20 cellular contexts compared by ENCODE assay signal in genomic region chr12:53533476-53533875, GRCh38. TPM values are rescaled to one million over a fixed set of nuclear protein-coding genes. Genes with fewer than 3 reads are reported as not detected.
DNase-seq lines count a peak whose midpoint lies in the region; ATAC-seq and TF ChIP-seq lines count a peak whose summit lies in the region.
"Had no signal": no experiment of that assay in that cellular context is flagged by ENCODE, and none has a peak within 500 bp of the region (broad histone marks: within the 10 kb centered on the region; RNA-seq: fewer than 3 reads in every experiment).

No MANE protein-coding gene starts in this region.

- H3K27ac Mint-ChIP-seq in activated T-cell treated with anti-CD3 and anti-CD28 coated beads, Interleukin-2, amount 50 U/mL, for 24 hours = peak overlapping the region; percentile 44
- H3K27ac Mint-ChIP-seq in activated T-cell treated with anti-CD3 and anti-CD28 coated beads, Interleukin-2, amount 50 U/mL, for 72 hours = no peak overlapping the region
- H3K27ac Mint-ChIP-seq: HFFc6 had no signal

- H3K9me3 Mint-ChIP-seq in activated T-cell treated with anti-CD3 and anti-CD28 coated beads, Interleukin-2, amount 50 U/mL, for 24 hours = no peaks in the 10 kb centered on the region
- no peaks in the 10 kb centered on the region for H3K9me3 Mint-ChIP-seq in activated T-cell treated with anti-CD3 and anti-CD28 coated beads, Interleukin-2, amount 50 U/mL, for 72 hours
- H3K9me3 Mint-ChIP-seq: HFFc6 had no signal

- H3K27ac ChIP-seq in dorsolateral prefrontal cortex (peak overlapping the region in 58 of 59 donors; percentile 23 to 97 (median 84)), neutrophil (peak overlapping the region; percentile 25)
- H3K27ac ChIP-seq: BLaER1, KMS-11 had no signal

- intact Hi-C loops in dorsolateral prefrontal cortex (cut with DNase I) (no loop called here), Right ventricle myocardium inferior (cut with DNase I) (no loop called here)

- no peak for ATAC-seq in activated T-cell treated with anti-CD3 and anti-CD28 coated beads, Interleukin-2, amount 50 U/mL, for 72 hours (replicated peaks in 1 of 2)
- ATAC-seq in Right ventricle myocardium inferior = no peak
- ATAC-seq: SK-N-SH treated with all-trans-retinoic acid at 6 μM for 48 hours had no signal

- H3K36me3 ChIP-seq in neutrophil (peaks cover 91% of the 10 kb centered on the region), BE2C (peaks cover 24% of the 10 kb centered on the region)

- H3K4me3 Mint-ChIP-seq in activated T-cell treated with anti-CD3 and anti-CD28 coated beads, Interleukin-2, amount 50 U/mL, for 24 hours = no peak overlapping the region
- H3K4me3 Mint-ChIP-seq in activated T-cell treated with anti-CD3 and anti-CD28 coated beads, Interleukin-2, amount 50 U/mL, for 72 hours = no peak overlapping the region
- H3K4me3 Mint-ChIP-seq: HFFc6 had no signal

- H3K36me3 Mint-ChIP-seq in activated T-cell treated with anti-CD3 and anti-CD28 coated beads, Interleukin-2, amount 50 U/mL, for 24 hours (ENCODE audit: low read depth) = peaks cover 72% of the 10 kb centered on the region
- H3K36me3 Mint-ChIP-seq in activated T-cell treated with anti-CD3 and anti-CD28 coated beads, Interleukin-2, amount 50 U/mL, for 72 hours (ENCODE audit: insufficient read depth in 2 of 2) = peaks cover 2 to 7% of the 10 kb centered on the region in 2 donors

- peaks cover 0 to 2% of the 10 kb centered on the region in 2 experiments for H3K4me1 ChIP-seq in neutrophil (ENCODE audit: control insufficient read depth in 1 of 2, insufficient read depth in 1 of 2, low read depth in 1 of 2, low read length in 1 of 2)
- no peaks in the 10 kb centered on the region for H3K4me1 ChIP-seq in BE2C
- H3K4me1 ChIP-seq: BLaER1 had no signal

- no peaks in the 10 kb centered on the region for H3K9me3 ChIP-seq in neutrophil
- no peaks in the 10 kb centered on the region for H3K9me3 ChIP-seq in BE2C
- H3K9me3 ChIP-seq: BLaER1 had no signal

- no peaks in the 10 kb centered on the region for H3K4me1 Mint-ChIP-seq in activated T-cell treated with anti-CD3 and anti-CD28 coated beads, Interleukin-2, amount 50 U/mL, for 24 hours (ENCODE audit: low read depth)
- no peaks in the 10 kb centered on the region for H3K4me1 Mint-ChIP-seq in activated T-cell treated with anti-CD3 and anti-CD28 coated beads, Interleukin-2, amount 50 U/mL, for 72 hours (ENCODE audit: low read depth)

- DNase-seq in activated T-cell treated with anti-CD3 and anti-CD28 coated beads, Interleukin-2, amount 50 U/mL, for 24 hours = no peak
- DNase-seq in activated T-cell treated with anti-CD3 and anti-CD28 coated beads, Interleukin-2, amount 50 U/mL, for 72 hours = no peak
- DNase-seq in dorsolateral prefrontal cortex = no peak
- no peak for DNase-seq in Right ventricle myocardium inferior (ENCODE audit: missing footprints)
- DNase-seq in DMS153 (lab: John Stamatoyannopoulos, UW) = no peak
- no peak for DNase-seq in BE2C
- no peak for DNase-seq in NCI-H446 treated with DMSO at 0.1 percent for 48 hours (lab: John Stamatoyannopoulos, UW)
- DNase-seq: 8988T, HFFc6, NCI-H1048, NCI-H146, NCI-H2081, NCI-H510A treated with DMSO at 0.1 percent for 48 hours, SHP77 had no signal

- H3K27me3 Mint-ChIP-seq in activated T-cell treated with anti-CD3 and anti-CD28 coated beads, Interleukin-2, amount 50 U/mL, for 24 hours = no peaks in the 10 kb centered on the region
- H3K27me3 Mint-ChIP-seq in activated T-cell treated with anti-CD3 and anti-CD28 coated beads, Interleukin-2, amount 50 U/mL, for 72 hours (ENCODE audit: low read depth) = no peaks in the 10 kb centered on the region

- TF ChIP-seq CTCF in dorsolateral prefrontal cortex (IDR thresholded peaks at IDR 0.05 in 54 of 56, conservative IDR thresholded peaks at IDR 0.05 in 2 of 56; ENCODE audit: low read depth in 1 of 56, partially characterized antibody in 56 of 56) (peak in 1 of 56 donors; percentile 7), neutrophil (IDR thresholded peaks at IDR 0.05) (no peak), BE2C (IDR thresholded peaks at IDR 0.05; ENCODE audit: low read depth, low read length) (no peak)

- no peaks in the 10 kb centered on the region for H3K27me3 ChIP-seq in dorsolateral prefrontal cortex
- no peaks in the 10 kb centered on the region for H3K27me3 ChIP-seq in neutrophil
- H3K27me3 ChIP-seq in BE2C = no peaks in the 10 kb centered on the region
- H3K27me3 ChIP-seq: BLaER1 had no signal

- H3K4me3 ChIP-seq in dorsolateral prefrontal cortex = peak overlapping the region in 1 of 59 donors; percentile 4
- H3K4me3 ChIP-seq in neutrophil (ENCODE audit: low read depth in 1 of 2, low read length in 1 of 2) = no peak overlapping the region
- H3K4me3 ChIP-seq in BE2C (ENCODE audit: low read depth, low read length) = no peak overlapping the region
- H3K4me3 ChIP-seq: BLaER1 had no signal

RNA-seq across cellular contexts. Expression of gene NPFF, which starts 26.2 kb away (rescaled TPM):
- total RNA-seq in activated T-cell treated with anti-CD3 and anti-CD28 coated beads, Interleukin-2, amount 50 U/mL, for 72 hours = 1 to 10 TPM in 1 of 2 donors, not detected in 1; 1.3 TPM
- total RNA-seq in dorsolateral prefrontal cortex (1 to 10 TPM in 3 of 120 experiments, not detected in 117; 1.8 to 2.1 (median 2.0) TPM), Right ventricle myocardium inferior (not detected)
- polyA plus RNA-seq in BE2C (2012; ENCODE audit: insufficient read depth, insufficient read length, low read depth) = 4.2 TPM
- total RNA-seq: H4, HFFc6, M059J had no signal

RNA-seq across cellular contexts. Expression of gene TARBP2, which starts 32.4 kb away (rescaled TPM):
- 10 to 100 TPM; 37.7 to 40.7 TPM for total RNA-seq in activated T-cell treated with anti-CD3 and anti-CD28 coated beads, Interleukin-2, amount 50 U/mL, for 72 hours
- total RNA-seq in dorsolateral prefrontal cortex (10 to 100 TPM; 10.9 to 29.5 (median 20.9) TPM), Right ventricle myocardium inferior (10.9 TPM)
- polyA plus RNA-seq in BE2C (2012; ENCODE audit: insufficient read depth, insufficient read length, low read depth) = 188 TPM

RNA-seq across cellular contexts. Expression of gene MAP3K12, which starts 34.2 kb away (rescaled TPM):
- 10 to 100 TPM; 18.8 to 23.7 TPM for total RNA-seq in activated T-cell treated with anti-CD3 and anti-CD28 coated beads, Interleukin-2, amount 50 U/mL, for 72 hours
- total RNA-seq in dorsolateral prefrontal cortex = 100 to 1,000 TPM in 1 of 120 experiments, 10 to 100 TPM in 119; 43.4 to 126 (median 69.4) TPM
- total RNA-seq in Right ventricle myocardium inferior = 5.6 TPM
- polyA plus RNA-seq in BE2C (2012; ENCODE audit: insufficient read depth, insufficient read length, low read depth) = 61.5 TPM
